ENCODE assay signal across 1 cellular context in the genomic region with DNA sequence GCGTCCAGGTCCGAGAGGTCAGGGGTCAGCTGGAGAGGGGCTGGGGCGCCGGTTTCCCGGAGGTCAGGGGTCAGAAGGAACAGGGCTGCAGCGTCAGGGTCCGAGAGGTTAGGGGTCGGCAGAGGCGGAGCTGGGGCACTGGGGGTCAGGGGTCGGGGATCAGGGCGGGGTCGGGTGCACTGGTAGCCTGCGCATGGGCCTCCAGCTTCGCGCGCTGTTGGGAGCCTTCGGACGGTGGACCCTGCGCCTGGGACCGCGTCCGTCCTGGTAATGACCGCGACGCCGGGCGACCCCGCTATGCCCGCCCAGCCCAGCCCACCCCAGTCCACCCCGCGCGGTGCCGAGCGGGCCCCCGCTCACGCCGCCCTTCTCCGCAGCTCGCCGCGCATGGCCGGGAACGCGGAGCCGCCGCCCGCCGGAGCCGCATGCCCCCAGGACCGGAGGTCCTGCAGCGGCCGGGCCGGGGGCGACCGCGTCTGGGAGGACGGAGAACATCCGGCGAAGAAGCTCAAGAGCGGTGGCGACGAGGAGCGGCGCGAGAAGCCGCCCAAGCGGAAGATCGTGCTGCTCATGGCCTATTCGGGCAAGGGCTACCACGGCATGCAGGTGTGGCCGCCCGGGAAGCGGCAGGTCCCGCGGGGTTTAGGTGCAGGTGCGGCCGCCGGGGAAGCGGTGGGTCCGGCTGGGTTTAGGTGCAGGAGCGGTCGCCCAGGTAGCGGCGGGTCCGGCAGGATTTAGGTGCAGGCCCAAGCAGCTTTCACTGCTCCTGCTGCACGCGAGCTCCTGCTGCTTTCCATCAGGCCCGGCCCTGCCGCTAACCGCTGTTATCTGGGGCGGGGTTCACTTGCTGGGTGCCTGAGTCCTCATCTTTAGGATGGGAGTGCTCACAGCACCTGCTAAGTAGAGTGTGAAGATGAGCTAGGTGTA.
TF ChIP-seq lines count a peak whose summit lies in the region.

No MANE protein-coding gene starts in this region.

TF ChIP-seq in HepG2, 621 proteins besides CTCF, POLR2A, EP300 and RAD21 (continued from another document and continues in another):
- TF ChIP-seq HDAC2 (CRISPR knock-in tag; IDR thresholded peaks at IDR 0.05), result no peak
- TF ChIP-seq ZBTB3 (CRISPR knock-in tag; IDR thresholded peaks at IDR 0.05; ENCODE audit: borderline replicate concordance, low read depth), result no peak
- no peak for TF ChIP-seq FOXO4 (CRISPR knock-in tag; conservative IDR thresholded peaks at IDR 0.05)
- 0 out of 2 replicates have a peak, but pooled peaks have one; percentile 6 for TF ChIP-seq ZFAT (CRISPR knock-in tag; conservative IDR thresholded peaks at IDR 0.05)
- TF ChIP-seq FOXJ3 (CRISPR knock-in tag; IDR thresholded peaks at IDR 0.05; ENCODE audit: borderline replicate concordance), result no peak
- no peak for TF ChIP-seq ZNF253 (CRISPR knock-in tag; IDR thresholded peaks at IDR 0.05; ENCODE audit: borderline replicate concordance)
- no peak for TF ChIP-seq SRF (IDR thresholded peaks at IDR 0.05; ENCODE audit: low read depth, low read length)
- TF ChIP-seq HMG20B (CRISPR knock-in tag; conservative IDR thresholded peaks at IDR 0.05), result no peak
- TF ChIP-seq BRCA1 (CRISPR knock-in tag; IDR thresholded peaks at IDR 0.05), result no peak
- TF ChIP-seq FOXK1 (CRISPR knock-in tag; IDR thresholded peaks at IDR 0.05; ENCODE audit: borderline replicate concordance, low read depth), result no peak
- TF ChIP-seq CHD4 (IDR thresholded peaks at IDR 0.05; ENCODE audit: borderline replicate concordance, low read length), result no peak
- 0 out of 2 replicates have a peak, but pooled peaks have one; percentile 18 for TF ChIP-seq ZNF761 (CRISPR knock-in tag; conservative IDR thresholded peaks at IDR 0.05)
- TF ChIP-seq CAMTA2 (CRISPR knock-in tag; IDR thresholded peaks at IDR 0.05; ENCODE audit: borderline replicate concordance), result no peak
- TF ChIP-seq TOE1 (CRISPR knock-in tag; IDR thresholded peaks at IDR 0.05), result no peak
- TF ChIP-seq ZNF572 (CRISPR knock-in tag; IDR thresholded peaks at IDR 0.05), result no peak
- TF ChIP-seq, protein P1, sequence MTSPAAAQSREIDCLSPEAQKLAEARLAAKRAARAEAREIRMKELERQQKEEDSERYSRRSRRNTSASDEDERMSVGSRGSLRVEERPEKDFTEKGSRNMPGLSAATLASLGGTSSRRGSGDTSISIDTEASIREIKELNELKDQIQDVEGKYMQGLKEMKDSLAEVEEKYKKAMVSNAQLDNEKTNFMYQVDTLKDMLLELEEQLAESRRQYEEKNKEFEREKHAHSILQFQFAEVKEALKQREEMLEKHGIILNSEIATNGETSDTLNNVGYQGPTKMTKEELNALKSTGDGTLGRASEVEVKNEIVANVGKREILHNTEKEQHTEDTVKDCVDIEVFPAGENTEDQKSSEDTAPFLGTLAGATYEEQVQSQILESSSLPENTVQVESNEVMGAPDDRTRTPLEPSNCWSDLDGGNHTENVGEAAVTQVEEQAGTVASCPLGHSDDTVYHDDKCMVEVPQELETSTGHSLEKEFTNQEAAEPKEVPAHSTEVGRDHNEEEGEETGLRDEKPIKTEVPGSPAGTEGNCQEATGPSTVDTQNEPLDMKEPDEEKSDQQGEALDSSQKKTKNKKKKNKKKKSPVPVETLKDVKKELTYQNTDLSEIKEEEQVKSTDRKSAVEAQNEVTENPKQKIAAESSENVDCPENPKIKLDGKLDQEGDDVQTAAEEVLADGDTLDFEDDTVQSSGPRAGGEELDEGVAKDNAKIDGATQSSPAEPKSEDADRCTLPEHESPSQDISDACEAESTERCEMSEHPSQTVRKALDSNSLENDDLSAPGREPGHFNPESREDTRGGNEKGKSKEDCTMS (CRISPR knock-in tag; conservative IDR thresholded peaks at IDR 0.05), result no peak
- TF ChIP-seq ZNF3 (CRISPR knock-in tag; IDR thresholded peaks at IDR 0.05), result no peak
- no peak for TF ChIP-seq ZNF343 (CRISPR knock-in tag; IDR thresholded peaks at IDR 0.05)
- TF ChIP-seq KAT7 (CRISPR knock-in tag; IDR thresholded peaks at IDR 0.05; ENCODE audit: borderline replicate concordance), result peak; percentile 53; the same call in 1 of the 2 replicates
- TF ChIP-seq, protein P2, sequence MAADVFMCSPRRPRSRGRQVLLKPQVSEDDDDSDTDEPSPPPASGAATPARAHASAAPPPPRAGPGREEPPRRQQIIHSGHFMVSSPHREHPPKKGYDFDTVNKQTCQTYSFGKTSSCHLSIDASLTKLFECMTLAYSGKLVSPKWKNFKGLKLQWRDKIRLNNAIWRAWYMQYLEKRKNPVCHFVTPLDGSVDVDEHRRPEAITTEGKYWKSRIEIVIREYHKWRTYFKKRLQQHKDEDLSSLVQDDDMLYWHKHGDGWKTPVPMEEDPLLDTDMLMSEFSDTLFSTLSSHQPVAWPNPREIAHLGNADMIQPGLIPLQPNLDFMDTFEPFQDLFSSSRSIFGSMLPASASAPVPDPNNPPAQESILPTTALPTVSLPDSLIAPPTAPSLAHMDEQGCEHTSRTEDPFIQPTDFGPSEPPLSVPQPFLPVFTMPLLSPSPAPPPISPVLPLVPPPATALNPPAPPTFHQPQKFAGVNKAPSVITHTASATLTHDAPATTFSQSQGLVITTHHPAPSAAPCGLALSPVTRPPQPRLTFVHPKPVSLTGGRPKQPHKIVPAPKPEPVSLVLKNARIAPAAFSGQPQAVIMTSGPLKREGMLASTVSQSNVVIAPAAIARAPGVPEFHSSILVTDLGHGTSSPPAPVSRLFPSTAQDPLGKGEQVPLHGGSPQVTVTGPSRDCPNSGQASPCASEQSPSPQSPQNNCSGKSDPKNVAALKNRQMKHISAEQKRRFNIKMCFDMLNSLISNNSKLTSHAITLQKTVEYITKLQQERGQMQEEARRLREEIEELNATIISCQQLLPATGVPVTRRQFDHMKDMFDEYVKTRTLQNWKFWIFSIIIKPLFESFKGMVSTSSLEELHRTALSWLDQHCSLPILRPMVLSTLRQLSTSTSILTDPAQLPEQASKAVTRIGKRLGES (CRISPR knock-in tag; IDR thresholded peaks at IDR 0.05; ENCODE audit: borderline replicate concordance), result no peak
- TF ChIP-seq ZNF589 (CRISPR knock-in tag; conservative IDR thresholded peaks at IDR 0.05), result no peak
- no peak for TF ChIP-seq ZNF331 (CRISPR knock-in tag; IDR thresholded peaks at IDR 0.05)
- no peak for TF ChIP-seq ZNF709 (CRISPR knock-in tag; IDR thresholded peaks at IDR 0.05)
- TF ChIP-seq ZNF747 (CRISPR knock-in tag; IDR thresholded peaks at IDR 0.05; ENCODE audit: borderline replicate concordance), result no peak
- no peak for TF ChIP-seq CBFB (CRISPR knock-in tag; IDR thresholded peaks at IDR 0.05)
- TF ChIP-seq ADNP (CRISPR knock-in tag; IDR thresholded peaks at IDR 0.05), result no peak
- TF ChIP-seq, protein P3, sequence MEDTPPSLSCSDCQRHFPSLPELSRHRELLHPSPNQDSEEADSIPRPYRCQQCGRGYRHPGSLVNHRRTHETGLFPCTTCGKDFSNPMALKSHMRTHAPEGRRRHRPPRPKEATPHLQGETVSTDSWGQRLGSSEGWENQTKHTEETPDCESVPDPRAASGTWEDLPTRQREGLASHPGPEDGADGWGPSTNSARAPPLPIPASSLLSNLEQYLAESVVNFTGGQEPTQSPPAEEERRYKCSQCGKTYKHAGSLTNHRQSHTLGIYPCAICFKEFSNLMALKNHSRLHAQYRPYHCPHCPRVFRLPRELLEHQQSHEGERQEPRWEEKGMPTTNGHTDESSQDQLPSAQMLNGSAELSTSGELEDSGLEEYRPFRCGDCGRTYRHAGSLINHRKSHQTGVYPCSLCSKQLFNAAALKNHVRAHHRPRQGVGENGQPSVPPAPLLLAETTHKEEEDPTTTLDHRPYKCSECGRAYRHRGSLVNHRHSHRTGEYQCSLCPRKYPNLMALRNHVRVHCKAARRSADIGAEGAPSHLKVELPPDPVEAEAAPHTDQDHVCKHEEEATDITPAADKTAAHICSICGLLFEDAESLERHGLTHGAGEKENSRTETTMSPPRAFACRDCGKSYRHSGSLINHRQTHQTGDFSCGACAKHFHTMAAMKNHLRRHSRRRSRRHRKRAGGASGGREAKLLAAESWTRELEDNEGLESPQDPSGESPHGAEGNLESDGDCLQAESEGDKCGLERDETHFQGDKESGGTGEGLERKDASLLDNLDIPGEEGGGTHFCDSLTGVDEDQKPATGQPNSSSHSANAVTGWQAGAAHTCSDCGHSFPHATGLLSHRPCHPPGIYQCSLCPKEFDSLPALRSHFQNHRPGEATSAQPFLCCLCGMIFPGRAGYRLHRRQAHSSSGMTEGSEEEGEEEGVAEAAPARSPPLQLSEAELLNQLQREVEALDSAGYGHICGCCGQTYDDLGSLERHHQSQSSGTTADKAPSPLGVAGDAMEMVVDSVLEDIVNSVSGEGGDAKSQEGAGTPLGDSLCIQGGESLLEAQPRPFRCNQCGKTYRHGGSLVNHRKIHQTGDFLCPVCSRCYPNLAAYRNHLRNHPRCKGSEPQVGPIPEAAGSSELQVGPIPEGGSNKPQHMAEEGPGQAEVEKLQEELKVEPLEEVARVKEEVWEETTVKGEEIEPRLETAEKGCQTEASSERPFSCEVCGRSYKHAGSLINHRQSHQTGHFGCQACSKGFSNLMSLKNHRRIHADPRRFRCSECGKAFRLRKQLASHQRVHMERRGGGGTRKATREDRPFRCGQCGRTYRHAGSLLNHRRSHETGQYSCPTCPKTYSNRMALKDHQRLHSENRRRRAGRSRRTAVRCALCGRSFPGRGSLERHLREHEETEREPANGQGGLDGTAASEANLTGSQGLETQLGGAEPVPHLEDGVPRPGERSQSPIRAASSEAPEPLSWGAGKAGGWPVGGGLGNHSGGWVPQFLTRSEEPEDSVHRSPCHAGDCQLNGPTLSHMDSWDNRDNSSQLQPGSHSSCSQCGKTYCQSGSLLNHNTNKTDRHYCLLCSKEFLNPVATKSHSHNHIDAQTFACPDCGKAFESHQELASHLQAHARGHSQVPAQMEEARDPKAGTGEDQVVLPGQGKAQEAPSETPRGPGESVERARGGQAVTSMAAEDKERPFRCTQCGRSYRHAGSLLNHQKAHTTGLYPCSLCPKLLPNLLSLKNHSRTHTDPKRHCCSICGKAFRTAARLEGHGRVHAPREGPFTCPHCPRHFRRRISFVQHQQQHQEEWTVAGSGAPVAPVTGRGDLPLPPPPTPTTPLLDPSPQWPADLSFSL (CRISPR knock-in tag; IDR thresholded peaks at IDR 0.05), result no peak
- TF ChIP-seq ZNF484 (CRISPR knock-in tag; IDR thresholded peaks at IDR 0.05; ENCODE audit: borderline replicate concordance, low read depth), result no peak
- 0 out of 2 replicates have a peak, but pooled peaks have one; percentile 24 for TF ChIP-seq AKAP8 (CRISPR knock-in tag; IDR thresholded peaks at IDR 0.05)
- TF ChIP-seq, protein P4, sequence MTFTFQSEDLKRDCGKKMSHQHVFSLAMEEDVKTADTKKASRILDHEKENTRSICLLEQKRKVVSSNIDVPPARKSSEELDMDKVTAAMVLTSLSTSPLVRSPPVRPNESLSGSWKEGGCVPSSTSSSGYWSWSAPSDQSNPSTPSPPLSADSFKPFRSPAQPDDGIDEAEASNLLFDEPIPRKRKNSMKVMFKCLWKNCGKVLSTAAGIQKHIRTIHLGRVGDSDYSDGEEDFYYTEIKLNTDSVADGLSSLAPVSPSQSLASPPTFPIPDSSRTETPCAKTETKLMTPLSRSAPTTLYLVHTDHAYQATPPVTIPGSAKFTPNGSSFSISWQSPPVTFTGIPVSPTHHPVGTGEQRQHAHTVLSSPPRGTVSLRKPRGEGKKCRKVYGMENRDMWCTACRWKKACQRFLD (CRISPR knock-in tag; IDR thresholded peaks at IDR 0.05; ENCODE audit: borderline replicate concordance), result no peak
- TF ChIP-seq MAX (IDR thresholded peaks at IDR 0.05), result no peak; the same call in 1 of the 2 replicates
- TF ChIP-seq HOMEZ (CRISPR knock-in tag; IDR thresholded peaks at IDR 0.05; ENCODE audit: low read depth), result no peak
- 0 out of 2 replicates have a peak, but pooled peaks have one; percentile 30 for TF ChIP-seq ZNF234 (CRISPR knock-in tag; conservative IDR thresholded peaks at IDR 0.05)
- no peak for TF ChIP-seq SOX13 (IDR thresholded peaks at IDR 0.05)
- no peak for TF ChIP-seq SOX13 (CRISPR knock-in tag; conservative IDR thresholded peaks at IDR 0.05 in 1 of 2, IDR thresholded peaks at IDR 0.05 in 1 of 2)
- TF ChIP-seq ZFP82 (CRISPR knock-in tag; IDR thresholded peaks at IDR 0.05; ENCODE audit: borderline replicate concordance), result 0 out of 2 replicates have a peak, but pooled peaks have one; percentile 31
- TF ChIP-seq, protein P5, sequence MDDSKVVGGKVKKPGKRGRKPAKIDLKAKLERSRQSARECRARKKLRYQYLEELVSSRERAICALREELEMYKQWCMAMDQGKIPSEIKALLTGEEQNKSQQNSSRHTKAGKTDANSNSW (CRISPR knock-in tag; IDR thresholded peaks at IDR 0.05; ENCODE audit: borderline replicate concordance), result no peak
- no peak for TF ChIP-seq ZFP36L2 (CRISPR knock-in tag; IDR thresholded peaks at IDR 0.05)
- no peak for TF ChIP-seq ZNF552 (CRISPR knock-in tag; IDR thresholded peaks at IDR 0.05; ENCODE audit: borderline replicate concordance)
